ENCODE assay signal across 18 cellular contexts in genomic region chr6:34362176-34362575, GRCh38.
"Had no signal": no experiment of that assay in that cellular context is flagged by ENCODE, and none has a peak within 500 bp of the region (broad histone marks: within the 10 kb centered on the region; RNA-seq: fewer than 3 reads in every experiment).

No MANE protein-coding gene starts in this region.

- H3K4me1 ChIP-seq: testis had no signal

- ATAC-seq: body of pancreas, foreskin keratinocyte had no signal

- H3K9me3 ChIP-seq: body of pancreas, pancreas, sigmoid colon, testis, vagina had no signal

- H3K36me3 ChIP-seq: cardiac muscle cell, pancreas, sigmoid colon, vagina had no signal

- DNase-seq: activated B cell treated with CpG ODN at 0.5 μM for 24 hours; activated CD4-positive, alpha-beta T cell treated with anti-CD3 and anti-CD28 coated beads, Interleukin-2, amount 50 U/mL, for 4 hours; activated effector memory CD4-positive, alpha-beta T cell treated with Interleukin-2 at 50 U/mL for 16 hours; activated T-cell treated with anti-CD3 and anti-CD28 coated beads, Interleukin-2, amount 50 U/mL, for 72 hours; body of pancreas; effector CD4-positive, alpha-beta T cell; erythroblast; foreskin keratinocyte; hypothalamus; pancreas; sigmoid colon; stimulated activated CD4-positive, alpha-beta T cell treated with anti-CD3 and anti-CD28 coated beads, Interleukin-2, amount 100 ng/mL, for 48 hours; stimulated activated CD8-positive, alpha-beta memory T cell treated with anti-CD3 and anti-CD28 coated beads, Interleukin-4, amount 100 ng/mL, for 48 hours; stimulated activated naive B cell treated with anti-CD40 and anti-IgM and Interleukin-4, amounts not matched to agents 10 μg/mL and 1 μg/mL and 100 μg/mL, for 72 hours; T1000; testis had no signal

- H3K4me3 ChIP-seq: body of pancreas, cardiac muscle cell, pancreas, sigmoid colon, testis, vagina had no signal

- H3K27me3 ChIP-seq: body of pancreas, cardiac muscle cell, foreskin keratinocyte, pancreas, sigmoid colon, testis, vagina had no signal

- H3K27ac ChIP-seq: body of pancreas, foreskin keratinocyte, pancreas, sigmoid colon, testis, vagina had no signal
